Comparison of ENCODE assay signal across 22 cellular contexts in genomic region chr16:12182202-12182601, GRCh38.
DNase-seq lines count a peak whose midpoint lies in the region; ATAC-seq, FAIRE-seq and TF ChIP-seq lines count a peak whose summit lies in the region.
"Had no signal": no experiment of that assay in that cellular context is flagged by ENCODE, and none has a peak within 500 bp of the region (broad histone marks: within the 10 kb centered on the region; RNA-seq: fewer than 3 reads in every experiment).

No MANE protein-coding gene starts in this region.

- H3K27ac Mint-ChIP-seq in endothelial cell (ENCODE audit: unreplicated experiment) = no peak overlapping the region
- H3K27ac Mint-ChIP-seq: T-helper 1 cell treated with Interleukin-12 subunit alpha and Interleukin-12 subunit beta and Interleukin-4 antibody, amounts not matched to agents 30 μg/mL and 1 μg/mL, for 36 hours had no signal

- no peak for TF ChIP-seq RAD21 in H1 (IDR thresholded peaks at IDR 0.05 in 1 of 2, conservative IDR thresholded peaks at IDR 0.05 in 1 of 2; ENCODE audit: low read depth in 2 of 2, low read length in 2 of 2)

- no peak overlapping the region for H3K14ac ChIP-seq in H1 (ENCODE audit: insufficient read length)

- H2BK120ac ChIP-seq in H1 (replicated peaks; ENCODE audit: low read depth, low read length) = no peak overlapping the region

- H3K36me3 ChIP-seq in A673 (ENCODE audit: insufficient read depth, low read length, poor library complexity, severe bottlenecking) (no peaks in the 10 kb centered on the region), H1 (ENCODE audit: control insufficient read depth in 2 of 4, insufficient read depth in 4 of 4, low read length in 3 of 4) (no peaks in the 10 kb centered on the region)

- no peak overlapping the region for H4K8ac ChIP-seq in H1 (ENCODE audit: extremely low read depth, insufficient read depth, low read length)

- H2AK5ac ChIP-seq in H1 (ENCODE audit: low read depth, low read length) = 0 out of 2 replicates have a peak overlapping the region, but pooled peaks have one; percentile 53

- CTCF ChIA-PET in A673 (lab: Charles Lee) = no interaction called here
- CTCF ChIA-PET in H1 (lab: Charles Lee; ENCODE audit: partially characterized antibody) = interaction anchor here (0.6 to 1.8 kb wide), 7 partner anchors 11 to 1272 kb away, joined by 3 to 13 read pairs (median 3); no protein-coding TSS in a partner anchor

- H3K4me1 ChIP-seq in A673 (ENCODE audit: insufficient read depth, low read length, poor library complexity, severe bottlenecking) (no peaks in the 10 kb centered on the region), H1 (replicated peaks in 1 of 4; ENCODE audit: control insufficient read depth in 3 of 4, insufficient read depth in 4 of 4, low read length in 3 of 4) (peaks cover 2 to 20% (median 7%) of the 10 kb centered on the region in 4 experiments; a peak in 5 of 7 replicates)

- H3K18ac ChIP-seq in H1 (ENCODE audit: extremely low read depth, low read length) = no peak overlapping the region

- no peak for TF ChIP-seq POLR2A in H1 (IDR thresholded peaks at IDR 0.05; ENCODE audit: control extremely low read depth in 1 of 2, low read depth in 2 of 2, low read length in 2 of 2)

- H3K4me1 Mint-ChIP-seq in endothelial cell (ENCODE audit: unreplicated experiment) = peaks cover 4% of the 10 kb centered on the region

- no peaks in the 10 kb centered on the region for H3K23me2 ChIP-seq in H1 (ENCODE audit: low read depth, low read length)

- H3K4me3 Mint-ChIP-seq in endothelial cell (ENCODE audit: unreplicated experiment) = no peak overlapping the region
- H3K4me3 Mint-ChIP-seq: CD4-positive, CD25-positive, alpha-beta regulatory T cell; T-helper 1 cell treated with Interleukin-12 subunit alpha and Interleukin-12 subunit beta and Interleukin-4 antibody, amounts not matched to agents 30 μg/mL and 1 μg/mL, for 36 hours had no signal

- no peak for ATAC-seq in GM21390 (IDR thresholded peaks at IDR 0.05; ENCODE audit: unreplicated experiment)
- ATAC-seq: HCT116 had no signal

- FAIRE-seq in D721Med (lab: Jason Lieb, UNC) (peak; percentile 88), H1 (lab: Jason Lieb, UNC) (no peak)
- FAIRE-seq: GM12891 had no signal

- H3K79me1 ChIP-seq in H1 (ENCODE audit: low read depth, low read length) = no peaks in the 10 kb centered on the region

- no peak overlapping the region for H2BK20ac ChIP-seq in H1 (ENCODE audit: low read length)

- 88% methylated on average over 6 of the region's 6 CpGs; no CpG with 5 or more reads in 1 of the 2 experiments for WGBS in H1 (ENCODE audit: extremely low coverage in 1 of 2, insufficient coverage in 1 of 2, insufficient read length in 1 of 2, insufficient replicate concordance in 2 of 2, low coverage in 1 of 2, low lambda C conversion rate in 2 of 2, missing lambda C conversion rate in 1 of 2), 2 experiments

- H4K20me1 ChIP-seq in H1 (replicated peaks in 1 of 2; ENCODE audit: control insufficient read depth in 1 of 2, insufficient read depth in 2 of 2, low read length in 2 of 2) = no peaks in the 10 kb centered on the region

- H2BK12ac ChIP-seq in H1 (ENCODE audit: low read depth, low read length) = no peak overlapping the region

- H4K91ac ChIP-seq in H1 (replicated peaks; ENCODE audit: insufficient read length, low read length) = no peak overlapping the region

- H3K27me3 ChIP-seq in A673 (replicated peaks; ENCODE audit: insufficient read depth, low read depth, low read length, poor library complexity) (no peaks in the 10 kb centered on the region), H1 (replicated peaks in 1 of 4; ENCODE audit: control insufficient read depth in 3 of 4, extremely low read depth in 1 of 4, insufficient read depth in 3 of 4, low read length in 3 of 4) (no peaks in the 10 kb centered on the region)

- no peak overlapping the region for H2AFZ ChIP-seq in H1 (ENCODE audit: low read length)
- H2AFZ ChIP-seq: PC-9 had no signal

- no peak overlapping the region for H3K23ac ChIP-seq in H1 (ENCODE audit: insufficient read length)

- H3K27me3 Mint-ChIP-seq in endothelial cell (ENCODE audit: unreplicated experiment) = peaks cover 4% of the 10 kb centered on the region
- H3K27me3 Mint-ChIP-seq: CD4-positive, CD25-positive, alpha-beta regulatory T cell had no signal

- H3K4me2 ChIP-seq in H1 (ENCODE audit: insufficient read depth in 1 of 2, low read depth in 2 of 2, low read length in 2 of 2) = peak overlapping the region in 1 of 2 experiments; percentile 6; a peak in 1 of 4 replicates
- H3K4me2 ChIP-seq: KMS-11, PC-9 had no signal

- no peak overlapping the region for H2BK5ac ChIP-seq in H1 (ENCODE audit: low read depth, low read length)

- no peaks in the 10 kb centered on the region for H3K79me2 ChIP-seq in H1 (ENCODE audit: control insufficient read depth in 1 of 2, insufficient read depth in 2 of 2, low read length in 2 of 2)

- no peak overlapping the region for H3K4ac ChIP-seq in H1 (replicated peaks; ENCODE audit: insufficient read length, low read depth, low read length)

- intact Hi-C loops in A673 (cut with micrococcal nuclease; ENCODE audit: unreplicated experiment) = no loop called here

- TF ChIP-seq EP300 in H1 (IDR thresholded peaks at IDR 0.05; ENCODE audit: borderline replicate concordance in 1 of 2, low read depth in 2 of 2, low read length in 2 of 2) = no peak

- no peaks in the 10 kb centered on the region for H3K9me3 Mint-ChIP-seq in endothelial cell (ENCODE audit: unreplicated experiment)
- H3K9me3 Mint-ChIP-seq: CD4-positive, CD25-positive, alpha-beta regulatory T cell; T-helper 1 cell treated with Interleukin-12 subunit alpha and Interleukin-12 subunit beta and Interleukin-4 antibody, amounts not matched to agents 30 μg/mL and 1 μg/mL, for 36 hours had no signal

- H3K27ac ChIP-seq in A673 (ENCODE audit: low read depth, low read length, poor library complexity, severe bottlenecking) (no peak overlapping the region), H1 (ENCODE audit: low read depth, low read length) (no peak overlapping the region)
- H3K27ac ChIP-seq: KMS-11, PC-9 had no signal

- no peak overlapping the region for H4K5ac ChIP-seq in H1 (ENCODE audit: insufficient read length, low read depth, low read length)

- BruUV-seq in A673 (replicated peaks; lab: Mats Ljungman, UMichigan) = no TSS peak

- 0 out of 2 replicates have a peak overlapping the region, but pooled peaks have one; percentile 61 for H2BK15ac ChIP-seq in H1 (ENCODE audit: low read length)

- H3K56ac ChIP-seq in H1 (replicated peaks; ENCODE audit: insufficient read length, low read depth, low read length) = no peak overlapping the region

- POLR2A ChIA-PET in A673 (lab: Charles Lee; ENCODE audit: low non-redundant PET) = no interaction called here
- POLR2A ChIA-PET in H1 (lab: Charles Lee; ENCODE audit: partially characterized antibody) = interaction anchor here (1.5 kb wide), 1 partner anchor 9 kb away, joined by 3 read pairs; no protein-coding TSS in a partner anchor

- H3K9ac ChIP-seq in H1 (replicated peaks in 1 of 4; ENCODE audit: extremely low read depth in 1 of 4, low read depth in 3 of 4, low read length in 3 of 4) = no peak overlapping the region
- H3K9ac ChIP-seq: KMS-11 had no signal

- H3K9me3 ChIP-seq in A673 (ENCODE audit: low read depth, low read length, poor library complexity, severe bottlenecking) (no peaks in the 10 kb centered on the region), H1 (ENCODE audit: insufficient read depth in 2 of 2, low read depth in 1 of 2, low read length in 1 of 2) (no peaks in the 10 kb centered on the region)

- TF ChIP-seq CTCF in A673 (conservative IDR thresholded peaks at IDR 0.05; ENCODE audit: low read depth, low read length) = no peak
- TF ChIP-seq CTCF in D721Med (IDR thresholded peaks at IDR 0.05; ENCODE audit: insufficient read depth, missing control alignments) = no peak
- no peak for TF ChIP-seq CTCF in H1 (IDR thresholded peaks at IDR 0.05; ENCODE audit: control extremely low read depth in 1 of 3, insufficient read depth in 1 of 3, low read depth in 1 of 3, low read length in 3 of 3)
- no peak for TF ChIP-seq CTCF in endothelial cell (IDR thresholded peaks at IDR 0.05; ENCODE audit: unreplicated experiment)

- H3K36me3 Mint-ChIP-seq in endothelial cell (ENCODE audit: low read depth, unreplicated experiment) = no peaks in the 10 kb centered on the region

- H3K4me3 ChIP-seq in A673 (ENCODE audit: low read depth, low read length, poor library complexity, severe bottlenecking) (no peak overlapping the region), H1 (ENCODE audit: extremely low read depth in 1 of 4, insufficient read depth in 2 of 4, low read depth in 3 of 4, low read length in 4 of 4) (no peak overlapping the region)
- H3K4me3 ChIP-seq: PC-9 had no signal

- DNase-seq in A673 (ENCODE audit: low spot score) (peak; percentile 20), D721Med (ENCODE audit: insufficient read length, low spot score) (peak; percentile 68), NCI-H82 (lab: John Stamatoyannopoulos, UW) (peak; percentile 89), H1 (ENCODE audit: low read depth in 1 of 2, low spot score in 2 of 2) (no peak), endothelial cell (ENCODE audit: low spot score) (no peak), glomerular visceral epithelial cell (ENCODE audit: extremely low spot score) (no peak), NCI-H510A (lab: John Stamatoyannopoulos, UW) (no peak)
- DNase-seq: CD4-positive, CD25-positive, alpha-beta regulatory T cell; DND-41; GOT3; IMR-90; NCI-H1694; NCI-H446; NCI-H774; PC-9; RPMI8226; SHP77 had no signal

TF ChIP-seq in H1, 55 proteins besides CTCF, POLR2A, EP300 and RAD21:
- TF ChIP-seq E2F6 (IDR thresholded peaks at IDR 0.05) (no peak), NANOG (IDR thresholded peaks at IDR 0.05; ENCODE audit: insufficient read depth, low read depth, low read length, poor library complexity, severe bottlenecking) (peak; percentile 42)

Comparison
In these comparisons a context has a peak if more than half of its experiments do, and no peak if none do; other contexts are left out.
1. DNase-seq: peak in A673 (single experiment), D721Med (single experiment) and NCI-H82 (single experiment); none in H1 (0 of 2), endothelial cell (single experiment), glomerular visceral epithelial cell (single experiment) and NCI-H510A (single experiment).